8 cellular contexts compared by ENCODE assay signal in genomic region chr5:151448038-151448985, GRCh38. TPM values are rescaled to one million over a fixed set of nuclear protein-coding genes. Genes with fewer than 3 reads are reported as not detected.
A peak's percentile ranks its signal among the peaks of the same experiment; 100 is the strongest.
DNase-seq lines count a peak whose midpoint lies in the region; ATAC-seq, FAIRE-seq and TF ChIP-seq lines count a peak whose summit lies in the region.

No MANE protein-coding gene starts in this region.

- TF ChIP-seq CTCF in GM23338 (conservative IDR thresholded peaks at IDR 0.05; ENCODE audit: low read depth in 2 of 2) = peak; percentile 13 to 37; a peak in 2 of 4 replicates
- TF ChIP-seq CTCF in pancreas (IDR thresholded peaks at IDR 0.05) = no peak

- H3K4me3 Mint-ChIP-seq in GM23338 = peak overlapping the region; percentile 87
- H3K4me3 Mint-ChIP-seq in activated T-helper 17 cell treated with anti-CD3 and anti-CD28 coated beads, Interleukin-2, amount 50 U/mL, for 72 hours = peak overlapping the region; percentile 88

- intact Hi-C loops in pancreas (cut with DNase I) = loop anchor here in 2 of 3 donors (5.0 kb wide), 1 partner anchor 54 kb away; no protein-coding TSS in a partner anchor

- H3K36me3 ChIP-seq in GM23338 (ENCODE audit: insufficient read depth) (no peaks in the 10 kb centered on the region), pancreas (no peaks in the 10 kb centered on the region)

- peaks cover 22% of the 10 kb centered on the region for H3K4me1 Mint-ChIP-seq in GM23338
- H3K4me1 Mint-ChIP-seq in activated T-helper 17 cell treated with anti-CD3 and anti-CD28 coated beads, Interleukin-2, amount 50 U/mL, for 72 hours = peaks cover 24% of the 10 kb centered on the region

- H3K27me3 ChIP-seq in GM23338 (ENCODE audit: insufficient read depth) (no peaks in the 10 kb centered on the region), pancreas (no peaks in the 10 kb centered on the region)

- H4K20me1 ChIP-seq in GM23338 (replicated peaks; ENCODE audit: insufficient read depth) = no peaks in the 10 kb centered on the region

- H3K9me3 Mint-ChIP-seq in GM23338 = no peaks in the 10 kb centered on the region; the same call in 2 of the 3 replicates
- no peaks in the 10 kb centered on the region for H3K9me3 Mint-ChIP-seq in activated T-helper 17 cell treated with anti-CD3 and anti-CD28 coated beads, Interleukin-2, amount 50 U/mL, for 72 hours

- H2AFZ ChIP-seq in GM23338 = peak overlapping the region; percentile 96

- no peak overlapping the region for H3K27ac ChIP-seq in GM23338 (ENCODE audit: low read depth)
- H3K27ac ChIP-seq in pancreas = peak overlapping the region in 2 of 4 donors; percentile 26 to 42

- no peaks in the 10 kb centered on the region for H3K9me2 ChIP-seq in GM23338 (ENCODE audit: insufficient read depth)

- 6 to 7% methylated on average over 24 of the region's 24 CpGs for WGBS in pancreas, 2 donors

- no peaks in the 10 kb centered on the region for H3K36me3 Mint-ChIP-seq in GM23338 (ENCODE audit: low read depth)
- H3K36me3 Mint-ChIP-seq in activated T-helper 17 cell treated with anti-CD3 and anti-CD28 coated beads, Interleukin-2, amount 50 U/mL, for 72 hours (ENCODE audit: low read depth) = peaks cover 10% of the 10 kb centered on the region

- H3K4me2 ChIP-seq in GM23338 = peak overlapping the region; percentile 90

- peak; percentile 31 for DNase-seq in Daoy (ENCODE audit: low read depth)
- DNase-seq in GM23338 (ENCODE audit: low spot score) = peak; percentile 77
- peak; percentile 44 for DNase-seq in NCI-H345 treated with DMSO at 0.1 percent for 48 hours (lab: John Stamatoyannopoulos, UW; ENCODE audit: unreplicated experiment)
- DNase-seq in glomerular visceral epithelial cell (ENCODE audit: extremely low spot score) = peak; percentile 33
- DNase-seq in pancreas = peak in 5 of 6 donors; percentile 8 to 63 (median 29)
- no peak for DNase-seq in middle frontal gyrus (ENCODE audit: extremely low spot score, low spot score)
- DNase-seq in GOT3 (lab: John Stamatoyannopoulos, UW) = no peak

- ATAC-seq in GM23338 (peak; percentile 44), pancreas (peak; percentile 57 to 67 (median 65))
- ATAC-seq in activated T-helper 17 cell treated with anti-CD3 and anti-CD28 coated beads, Interleukin-2, amount 50 U/mL, for 72 hours (replicated peaks) = peak; percentile 4

- peaks cover 8% of the 10 kb centered on the region; the same call in 1 of the 2 replicates for H3K79me2 ChIP-seq in GM23338 (replicated peaks; ENCODE audit: insufficient read depth)

- H3K9me3 ChIP-seq in pancreas = no peaks in the 10 kb centered on the region

- no peak overlapping the region for H3K27ac Mint-ChIP-seq in GM23338
- peak overlapping the region; percentile 88 for H3K27ac Mint-ChIP-seq in activated T-helper 17 cell treated with anti-CD3 and anti-CD28 coated beads, Interleukin-2, amount 50 U/mL, for 72 hours

- H3K4me1 ChIP-seq in GM23338 (ENCODE audit: insufficient read depth) (peaks cover 21% of the 10 kb centered on the region), pancreas (no peaks in the 10 kb centered on the region)

- 0 out of 2 replicates have a peak, but pooled peaks cover 3% of the 10 kb centered on the region for H3F3A ChIP-seq in GM23338 (replicated peaks; ENCODE audit: low read depth)

- H3K4me3 ChIP-seq in GM23338 = peak overlapping the region; percentile 75
- peak overlapping the region; percentile 68 to 77 (median 74) for H3K4me3 ChIP-seq in pancreas

- peaks cover 13% of the 10 kb centered on the region for H3K27me3 Mint-ChIP-seq in GM23338 (ENCODE audit: insufficient read depth, low read depth, poor library complexity)
- peaks cover 11% of the 10 kb centered on the region for H3K27me3 Mint-ChIP-seq in activated T-helper 17 cell treated with anti-CD3 and anti-CD28 coated beads, Interleukin-2, amount 50 U/mL, for 72 hours

- FAIRE-seq in pancreas (lab: Jason Lieb, UNC) = no peak

TF ChIP-seq in GM23338, 12 proteins besides CTCF, POLR2A, EP300 and RAD21 (continues in another document):
- TF ChIP-seq ZNF114 (CRISPR knock-in tag; IDR thresholded peaks at IDR 0.05) (no peak), NANOG (IDR thresholded peaks at IDR 0.05; ENCODE audit: borderline replicate concordance) (no peak), CREB1 (CRISPR knock-in tag; IDR thresholded peaks at IDR 0.05; ENCODE audit: low read depth) (no peak), JUNB (IDR thresholded peaks at IDR 0.05; ENCODE audit: unreplicated experiment) (no peak), ZNF331 (CRISPR knock-in tag; IDR thresholded peaks at IDR 0.05; ENCODE audit: low read depth) (no peak), POLR2AphosphoS5 (IDR thresholded peaks at IDR 0.05; ENCODE audit: low read depth) (no peak), ZNF462 (CRISPR knock-in tag; IDR thresholded peaks at IDR 0.05) (no peak), ETS1 (IDR thresholded peaks at IDR 0.05) (no peak), EZH2phosphoT487 (IDR thresholded peaks at IDR 0.05; ENCODE audit: unreplicated experiment) (no peak), EZH2 (IDR thresholded peaks at IDR 0.05; ENCODE audit: low read depth, unreplicated experiment) (no peak)

RNA-seq across cellular contexts. Expression of gene SLC36A1, which starts 0.9 kb away (rescaled TPM):
- 1.7 and 3.5 TPM in 2 replicates for total RNA-seq in Daoy (2014; rRNA removed; shearing (Covaris generic))
- total RNA-seq in GM23338 (2014; rRNA removed; shearing (Covaris generic)) = 8.2 and 10.4 TPM in 2 replicates
- polyA plus RNA-seq in GM23338 (2016; fragmentation: Nextera tagmentation; extraction: Ambion mirVana) = 3.6 and 5.2 TPM in 2 replicates
- total RNA-seq in activated T-helper 17 cell treated with anti-CD3 and anti-CD28 coated beads, Interleukin-2, amount 50 U/mL, for 72 hours = 1 to 10 TPM; 5.6 TPM
- total RNA-seq in pancreas = 10 to 100 TPM in 1 of 6 donors, 1 to 10 TPM in 5; 5.0 to 11.3 (median 6.0) TPM
- 1 to 10 TPM; 2.2 to 4.0 TPM for polyA plus RNA-seq in pancreas

Comparison
In these comparisons a context has a peak if more than half of its experiments do, and no peak if none do; other contexts are left out.
1. DNase-seq: peak in Daoy (single experiment), GM23338 (single experiment), NCI-H345 treated with DMSO at 0.1 percent for 48 hours (single experiment), glomerular visceral epithelial cell (single experiment) and pancreas (5 of 6); none in middle frontal gyrus (single experiment) and GOT3 (single experiment).
2. ATAC-seq: peak in every context shown above with its lines; median percentile 65 in pancreas; 44 in GM23338; 4 in activated T-helper 17 cell treated with anti-CD3 and anti-CD28 coated beads, Interleukin-2, amount 50 U/mL, for 72 hours.
3. CTCF ChIP-seq: peak in GM23338 (2 of 2); none in pancreas (0 of 4).